9 cellular contexts compared by ENCODE assay signal in the genomic region with DNA sequence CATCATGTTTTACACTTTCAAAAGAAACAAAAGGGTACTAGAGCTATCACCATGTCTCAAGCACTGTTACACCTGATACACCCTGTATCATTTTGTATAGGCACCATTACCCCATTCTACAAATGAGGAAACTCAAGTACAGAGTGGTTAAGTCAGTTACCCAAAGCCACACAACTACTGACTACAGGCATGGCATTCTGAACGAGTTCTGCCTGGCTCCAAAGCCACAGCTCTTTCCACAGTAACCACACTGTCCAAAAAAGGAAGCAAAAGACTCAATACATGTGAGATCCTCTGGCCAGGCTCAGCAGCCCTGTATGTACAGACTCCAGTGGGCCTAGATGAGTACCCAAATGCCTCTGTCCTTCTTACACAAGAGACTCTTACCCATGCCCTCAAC. TPM values are rescaled to one million over a fixed set of nuclear protein-coding genes. Genes with fewer than 3 reads are reported as not detected.
A peak's percentile ranks its signal among the peaks of the same experiment; 100 is the strongest.
DNase-seq lines count a peak whose midpoint lies in the region; ATAC-seq lines count a peak whose summit lies in the region.
"Had no signal": no experiment of that assay in that cellular context is flagged by ENCODE, and none has a peak within 500 bp of the region (broad histone marks: within the 10 kb centered on the region; RNA-seq: fewer than 3 reads in every experiment).

No MANE protein-coding gene starts in this region.

- peak overlapping the region; percentile 55 for H3K27ac Mint-ChIP-seq in activated T-helper 1 cell treated with anti-CD3 and anti-CD28 coated beads, Interleukin-12 subunit alpha, Interleukin-12 subunit beta, Interleukin-2, Interleukin-4 antibody, amounts not matched to agents 30 ng/mL and 10 ng/mL and 1 ng/mL, durations not matched to agents 14 hours and 24 hours and 36 hours

- DNase-seq in activated T-helper 1 cell treated with anti-CD3 and anti-CD28 coated beads, Interleukin-12 subunit alpha, Interleukin-12 subunit beta, Interleukin-2, Interleukin-4 antibody, amounts not matched to agents 30 ng/mL and 10 ng/mL and 1 ng/mL, durations not matched to agents 14 hours and 24 hours and 36 hours (ENCODE audit: low spot score) = peak; percentile 29
- DNase-seq in renal cortical epithelial cell (ENCODE audit: low read depth) = peak; percentile 71
- DNase-seq in stimulated activated CD4-positive, alpha-beta T cell treated with anti-CD3 and anti-CD28 coated beads, Interleukin-4, amount 100 ng/mL, for 4 hours = no peak
- no peak for DNase-seq in GM19238 (ENCODE audit: insufficient read length, low spot score)
- DNase-seq in NCI-H446 (lab: John Stamatoyannopoulos, UW) = no peak
- DNase-seq: naive B cell, NCI-H2081 had no signal

- ATAC-seq in GM18858 (IDR thresholded peaks at IDR 0.05; ENCODE audit: unreplicated experiment) = peak; percentile 37
- ATAC-seq in HG03565 (IDR thresholded peaks at IDR 0.05; ENCODE audit: unreplicated experiment) = peak; percentile 44

- no peaks in the 10 kb centered on the region for H3K9me3 Mint-ChIP-seq in activated T-helper 1 cell treated with anti-CD3 and anti-CD28 coated beads, Interleukin-12 subunit alpha, Interleukin-12 subunit beta, Interleukin-2, Interleukin-4 antibody, amounts not matched to agents 30 ng/mL and 10 ng/mL and 1 ng/mL, durations not matched to agents 14 hours and 24 hours and 36 hours
- H3K9me3 Mint-ChIP-seq: naive B cell had no signal

- peaks cover 43% of the 10 kb centered on the region for H3K4me1 Mint-ChIP-seq in activated T-helper 1 cell treated with anti-CD3 and anti-CD28 coated beads, Interleukin-12 subunit alpha, Interleukin-12 subunit beta, Interleukin-2, Interleukin-4 antibody, amounts not matched to agents 30 ng/mL and 10 ng/mL and 1 ng/mL, durations not matched to agents 14 hours and 24 hours and 36 hours (ENCODE audit: low read depth)

- H3K4me3 Mint-ChIP-seq in activated T-helper 1 cell treated with anti-CD3 and anti-CD28 coated beads, Interleukin-12 subunit alpha, Interleukin-12 subunit beta, Interleukin-2, Interleukin-4 antibody, amounts not matched to agents 30 ng/mL and 10 ng/mL and 1 ng/mL, durations not matched to agents 14 hours and 24 hours and 36 hours = no peak overlapping the region

- no peaks in the 10 kb centered on the region for H3K27me3 Mint-ChIP-seq in activated T-helper 1 cell treated with anti-CD3 and anti-CD28 coated beads, Interleukin-12 subunit alpha, Interleukin-12 subunit beta, Interleukin-2, Interleukin-4 antibody, amounts not matched to agents 30 ng/mL and 10 ng/mL and 1 ng/mL, durations not matched to agents 14 hours and 24 hours and 36 hours (ENCODE audit: insufficient read depth)
- H3K27me3 Mint-ChIP-seq: naive B cell had no signal

- intact Hi-C loops in activated T-helper 1 cell treated with anti-CD3 and anti-CD28 coated beads, Interleukin-12 subunit alpha, Interleukin-12 subunit beta, Interleukin-2, Interleukin-4 antibody, amounts not matched to agents 30 ng/mL and 10 ng/mL and 1 ng/mL, durations not matched to agents 14 hours and 24 hours and 36 hours (cut with micrococcal nuclease) = loop anchor here (5.0 kb wide), 1 partner anchor 126 kb away; no protein-coding TSS in a partner anchor

- H3K36me3 Mint-ChIP-seq in activated T-helper 1 cell treated with anti-CD3 and anti-CD28 coated beads, Interleukin-12 subunit alpha, Interleukin-12 subunit beta, Interleukin-2, Interleukin-4 antibody, amounts not matched to agents 30 ng/mL and 10 ng/mL and 1 ng/mL, durations not matched to agents 14 hours and 24 hours and 36 hours (ENCODE audit: low read depth) = peaks cover 29% of the 10 kb centered on the region
- H3K36me3 Mint-ChIP-seq: naive B cell had no signal

RNA-seq across cellular contexts. Expression of gene DYNC1LI2, which starts 4.7 kb away (rescaled TPM):
- total RNA-seq in activated T-helper 1 cell treated with anti-CD3 and anti-CD28 coated beads, Interleukin-12 subunit alpha, Interleukin-12 subunit beta, Interleukin-2, Interleukin-4 antibody, amounts not matched to agents 30 ng/mL and 10 ng/mL and 1 ng/mL, durations not matched to agents 14 hours and 24 hours and 36 hours = 55.7 and 60.3 TPM in 2 replicates
- total RNA-seq in renal cortical epithelial cell = 157 and 172 TPM in 2 replicates

RNA-seq across cellular contexts. Expression of gene CMTM4, which starts 50.1 kb away (rescaled TPM):
- 3.3 and 3.9 TPM in 2 replicates for total RNA-seq in activated T-helper 1 cell treated with anti-CD3 and anti-CD28 coated beads, Interleukin-12 subunit alpha, Interleukin-12 subunit beta, Interleukin-2, Interleukin-4 antibody, amounts not matched to agents 30 ng/mL and 10 ng/mL and 1 ng/mL, durations not matched to agents 14 hours and 24 hours and 36 hours
- total RNA-seq in renal cortical epithelial cell = 83.9 and 112 TPM in 2 replicates

RNA-seq across cellular contexts. Expression of gene TERB1, which starts 54.7 kb away (rescaled TPM):
- total RNA-seq in activated T-helper 1 cell treated with anti-CD3 and anti-CD28 coated beads, Interleukin-12 subunit alpha, Interleukin-12 subunit beta, Interleukin-2, Interleukin-4 antibody, amounts not matched to agents 30 ng/mL and 10 ng/mL and 1 ng/mL, durations not matched to agents 14 hours and 24 hours and 36 hours = 0.29 TPM in 1 of 2 replicates, not detected in the other
- total RNA-seq in renal cortical epithelial cell = 0.15 and 0.35 TPM in 2 replicates

Comparison
In these comparisons a context has a peak if more than half of its experiments do, and no peak if none do; other contexts are left out.
1. DNase-seq: peak in activated T-helper 1 cell treated with anti-CD3 and anti-CD28 coated beads, Interleukin-12 subunit alpha, Interleukin-12 subunit beta, Interleukin-2, Interleukin-4 antibody, amounts not matched to agents 30 ng/mL and 10 ng/mL and 1 ng/mL, durations not matched to agents 14 hours and 24 hours and 36 hours (single experiment) and renal cortical epithelial cell (single experiment); none in stimulated activated CD4-positive, alpha-beta T cell treated with anti-CD3 and anti-CD28 coated beads, Interleukin-4, amount 100 ng/mL, for 4 hours (0 of 2), GM19238 (single experiment) and NCI-H446 (0 of 2).
2. RNA of gene CMTM4, which starts 50.1 kb away (total RNA-seq): 83.9 to 112 TPM in renal cortical epithelial cell; 3.3 to 3.9 TPM in activated T-helper 1 cell treated with anti-CD3 and anti-CD28 coated beads, Interleukin-12 subunit alpha, Interleukin-12 subunit beta, Interleukin-2, Interleukin-4 antibody, amounts not matched to agents 30 ng/mL and 10 ng/mL and 1 ng/mL, durations not matched to agents 14 hours and 24 hours and 36 hours; every median in the first group is over 10 times any median in the second.